8 cellular contexts compared by ENCODE assay signal in the genomic region with DNA sequence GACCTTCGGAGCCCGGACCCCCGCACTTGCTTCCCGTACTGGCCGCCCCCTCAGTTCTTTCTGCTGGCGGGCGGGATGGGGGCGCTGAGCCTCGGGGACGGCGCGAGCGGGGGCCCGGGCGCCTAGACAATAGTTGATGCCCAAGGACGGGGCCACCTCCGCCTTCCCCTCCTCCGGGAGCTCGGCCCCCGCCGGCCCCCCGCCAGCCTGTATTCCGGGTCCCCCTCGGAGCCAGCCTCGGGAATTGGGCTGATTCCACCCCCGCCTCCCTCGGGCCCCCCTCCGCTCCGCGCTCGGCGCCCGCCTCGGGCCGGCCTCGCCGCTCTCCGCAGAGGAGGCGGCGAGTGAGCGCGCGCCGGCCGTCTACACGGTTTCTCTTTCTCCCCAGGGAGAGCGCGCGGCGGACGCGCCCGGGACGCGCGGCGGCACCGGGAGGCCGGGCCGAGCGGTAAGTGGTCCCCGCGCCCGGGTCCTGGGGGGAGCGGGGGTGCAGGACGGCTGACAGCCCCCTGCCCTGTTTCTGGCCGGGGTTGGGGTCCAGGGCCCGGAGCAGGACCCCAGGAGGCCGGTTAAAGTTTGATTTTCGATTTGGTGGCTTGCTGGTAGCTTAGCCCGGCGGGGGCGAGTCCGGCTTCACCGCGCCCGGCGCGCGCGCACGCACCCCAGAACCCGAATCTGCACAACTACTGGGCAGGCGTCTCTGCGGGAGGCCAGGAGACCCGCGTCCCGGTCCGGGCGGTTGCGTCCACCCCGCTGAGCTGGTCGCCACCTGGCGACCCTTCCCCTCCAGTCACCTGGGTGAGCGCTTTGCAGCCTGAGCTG. TPM values are rescaled to one million over a fixed set of nuclear protein-coding genes. Genes with fewer than 3 reads are reported as not detected.
A peak's percentile ranks its signal among the peaks of the same experiment; 100 is the strongest.
DNase-seq lines count a peak whose midpoint lies in the region; ATAC-seq, FAIRE-seq and TF ChIP-seq lines count a peak whose summit lies in the region.

No MANE protein-coding gene starts in this region.

- no peaks in the 10 kb centered on the region for H3K27me3 ChIP-seq in Panc1 (ENCODE audit: control insufficient read depth, insufficient read depth, low read length)
- H3K27me3 ChIP-seq in neuron (ENCODE audit: insufficient read depth, low read length): no peaks in the 10 kb centered on the region

- peak overlapping the region; percentile 89 for H3K4me2 ChIP-seq in A549

- peak overlapping the region; percentile 87 to 96 for H3K27ac ChIP-seq in A549
- H3K27ac ChIP-seq in Panc1 (ENCODE audit: low read length): peak overlapping the region; percentile 76

- no peak for TF ChIP-seq RAD21 in A549 (conservative IDR thresholded peaks at IDR 0.05 in 1 of 2, IDR thresholded peaks at IDR 0.05 in 1 of 2)

- H2AFZ ChIP-seq in neuron (ENCODE audit: low read depth, low read length): peak overlapping the region; percentile 74

- no TSS peak for BruUV-seq in Panc1 (replicated peaks; lab: Mats Ljungman, UMichigan)

- peak overlapping the region; percentile 68 for H3K4me3 ChIP-seq in A549
- H3K4me3 ChIP-seq in Panc1 (ENCODE audit: low read depth in 2 of 2, low read length in 2 of 2): peak overlapping the region; percentile 66 to 82
- peak overlapping the region; percentile 80 for H3K4me3 ChIP-seq in neuron (ENCODE audit: low read length)

- no peak for TF ChIP-seq POLR2A in A549 (IDR thresholded peaks at IDR 0.05; ENCODE audit: low read length)

- intact Hi-C loops in Panc1 (cut with micrococcal nuclease; ENCODE audit: unreplicated experiment): loop anchor here (10.0 kb wide), 2 partner anchors 84 to 434 kb away; no protein-coding TSS in a partner anchor

- FAIRE-seq in A549 (lab: Jason Lieb, UNC) (no peak), GM18507 (lab: Jason Lieb, UNC) (peak; percentile 59)

- 10% methylated on average over 2 of the region's 95 CpGs for WGBS in A549 (ENCODE audit: missing lambda C conversion rate)

- CTCF ChIA-PET in A549 (lab: Yijun Ruan, JAX) (interaction anchor here (0.8 to 2.2 kb wide), 4 partner anchors 83 to 431 kb away, joined by 3 to 9 read pairs (median 3); no protein-coding TSS in a partner anchor), Panc1 (lab: Charles Lee) (no interaction called here)

- TF ChIP-seq EP300 in A549 (IDR thresholded peaks at IDR 0.05): no peak

- H3K36me3 ChIP-seq in Panc1 (ENCODE audit: control insufficient read depth, insufficient read depth, low read length): no peaks in the 10 kb centered on the region; the same call in 1 of the 2 replicates
- no peaks in the 10 kb centered on the region for H3K36me3 ChIP-seq in neuron (ENCODE audit: insufficient read depth, low read length)

- peak; percentile 78 to 82 for ATAC-seq in A549
- peak; percentile 21 for ATAC-seq in HG03064 (IDR thresholded peaks at IDR 0.05; ENCODE audit: low read depth, unreplicated experiment)
- ATAC-seq in Panc1: peak; percentile 76

- POLR2A ChIA-PET in A549 (lab: Yijun Ruan, JAX) (interaction anchor here (0.8 kb wide), 1 partner anchor 432 kb away, joined by 3 read pairs; no protein-coding TSS in a partner anchor), Panc1 (lab: Charles Lee) (interaction anchor here (0.6 kb wide), 1 partner anchor 466 kb away, joined by 3 read pairs; no protein-coding TSS in a partner anchor)

- no peak for TF ChIP-seq CTCF in A549 (IDR thresholded peaks at IDR 0.05)
- TF ChIP-seq CTCF in Panc1 (IDR thresholded peaks at IDR 0.05): no peak

- H3K4me1 ChIP-seq in A549 (peaks cover 13% of the 10 kb centered on the region), Panc1 (ENCODE audit: control insufficient read depth, insufficient read depth, low read length) (peaks cover 32% of the 10 kb centered on the region), neuron (ENCODE audit: insufficient read depth, low read length) (peaks cover 18% of the 10 kb centered on the region)

- DNase-seq in A549 (ENCODE audit: low read depth in 1 of 2, low spot score in 1 of 2): peak; percentile 46 to 57
- DNase-seq in GM18507 (ENCODE audit: extremely low spot score, insufficient read length, low read depth): no peak
- DNase-seq in Panc1 (ENCODE audit: low read depth, low spot score): no peak
- DNase-seq in activated naive CD4-positive, alpha-beta T cell (lab: John Stamatoyannopoulos, UW): peak; percentile 40 to 58 (median 48)
- peak; percentile 42 for DNase-seq in foreskin melanocyte
- peak; percentile 51 for DNase-seq in superior temporal gyrus (ENCODE audit: extremely low spot score)

- H3K9me3 ChIP-seq in A549 (no peaks in the 10 kb centered on the region), Panc1 (ENCODE audit: control insufficient read depth, insufficient read depth, low read depth, low read length) (no peaks in the 10 kb centered on the region), neuron (ENCODE audit: low read length) (no peaks in the 10 kb centered on the region)

- in situ Hi-C loops in Panc1 (cut with HindIII; ENCODE audit: low pct_unique_long_range_greater_than_20kb, low sequenced_read_pairs): no loop called here

TF ChIP-seq in A549, 52 proteins besides CTCF, POLR2A, EP300 and RAD21:
- peak; percentile 14; the same call in 1 of the 2 replicates for TF ChIP-seq PHF8 (IDR thresholded peaks at IDR 0.05; ENCODE audit: borderline replicate concordance, low read depth)
- TF ChIP-seq JUN (IDR thresholded peaks at IDR 0.05): no peak
- TF ChIP-seq, protein P1, sequence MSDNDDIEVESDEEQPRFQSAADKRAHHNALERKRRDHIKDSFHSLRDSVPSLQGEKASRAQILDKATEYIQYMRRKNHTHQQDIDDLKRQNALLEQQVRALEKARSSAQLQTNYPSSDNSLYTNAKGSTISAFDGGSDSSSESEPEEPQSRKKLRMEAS (IDR thresholded peaks at IDR 0.05): peak; percentile 5; the same call in 1 of the 2 replicates

RNA-seq across cellular contexts. Expression of a gene that starts 0.7 kb away (rescaled TPM):
- polyA plus RNA-seq in A549 (2011; rRNA removed): 10.3 TPM in 2 replicates
- polyA plus RNA-seq in A549 (2012; cell fraction: cytosol; rRNA removed): 4.5 and 5.0 TPM in 2 replicates
- polyA plus RNA-seq in A549 (2012; cell fraction: nucleus; rRNA removed): 10.2 and 10.7 TPM in 2 replicates
- polyA plus RNA-seq in A549 (2017; fragmentation: RNase III; extraction: RNeasy Plus Mini Kit Qiagen cat#74134 plus additional on column Dnase treatment): 7.8 to 10.4 TPM (median 9.5 TPM) in 3 replicates
- polyA minus RNA-seq in A549 (2011; rRNA and poly(A)+ RNA removed): 14.7 and 15.1 TPM in 2 replicates
- 34.1 TPM for total RNA-seq in Panc1 (2021; ENCODE audit: unreplicated experiment)
- polyA plus RNA-seq in Panc1 (2012; ENCODE audit: insufficient read length): 17.6 TPM

Comparison
In these comparisons a context has a peak if more than half of its experiments do, and no peak if none do; other contexts are left out.
1. ATAC-seq: peak in every context shown above with its lines; median percentile 80 in A549; 76 in Panc1; 21 in HG03064.
2. DNase-seq: peak in A549 (2 of 2), activated naive CD4-positive, alpha-beta T cell (4 of 4), foreskin melanocyte (single experiment) and superior temporal gyrus (single experiment); none in GM18507 (single experiment) and Panc1 (single experiment).
3. Peak in every context shown above with its lines, with median percentiles within 50 percentile points of each other: H3K4me3 ChIP-seq.